25 cellular contexts compared by ENCODE assay signal in the genomic region with DNA sequence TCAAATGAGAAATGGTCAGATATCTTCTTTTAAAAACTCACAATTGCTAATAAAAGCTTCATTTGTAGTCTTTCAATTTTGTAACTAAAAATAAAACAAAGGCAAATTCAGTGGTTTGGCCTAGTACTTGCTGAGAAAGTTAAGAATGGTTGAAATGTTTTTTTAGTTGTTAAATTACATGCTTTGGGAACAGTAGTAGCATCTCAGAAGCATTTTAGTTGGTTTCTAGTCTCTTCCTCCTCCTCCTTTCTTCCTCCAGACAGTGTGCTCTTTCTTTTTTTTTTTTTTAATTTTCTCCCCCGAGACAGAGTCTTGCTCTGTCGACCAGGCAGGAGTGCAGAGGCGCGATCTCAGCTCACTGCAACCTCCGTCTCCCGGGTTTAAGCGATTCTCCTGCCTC. TPM values are rescaled to one million over a fixed set of nuclear protein-coding genes. Genes with fewer than 3 reads are reported as not detected.
DNase-seq lines count a peak whose midpoint lies in the region; ATAC-seq and TF ChIP-seq lines count a peak whose summit lies in the region.
"Had no signal": no experiment of that assay in that cellular context is flagged by ENCODE, and none has a peak within 500 bp of the region (broad histone marks: within the 10 kb centered on the region; RNA-seq: fewer than 3 reads in every experiment).

No MANE protein-coding gene starts in this region.

- peak; percentile 63 for ATAC-seq in GM18498 (IDR thresholded peaks at IDR 0.05; ENCODE audit: unreplicated experiment)
- ATAC-seq in GM19395 (IDR thresholded peaks at IDR 0.05; ENCODE audit: unreplicated experiment), result peak; percentile 63
- peak; percentile 58 to 60 for ATAC-seq in naive B cell (ENCODE audit: low read depth in 2 of 2)
- no peak for ATAC-seq in foreskin keratinocyte
- ATAC-seq in activated T-cell treated with anti-CD3 and anti-CD28 coated beads, Interleukin-2, amount 50 U/mL, for 72 hours (replicated peaks in 1 of 2), result no peak
- ATAC-seq: activated CD4-positive, alpha-beta T cell treated with anti-CD3 and anti-CD28 coated beads for 36 hours; left lung; psoas muscle had no signal

- no peaks in the 10 kb centered on the region for H3K27me3 ChIP-seq in KMS-11 (ENCODE audit: insufficient read depth, low read depth)
- no peaks in the 10 kb centered on the region for H3K27me3 ChIP-seq in foreskin keratinocyte
- H3K27me3 ChIP-seq: left lung, suprapubic skin had no signal

- H3K79me2 ChIP-seq in KMS-11 (ENCODE audit: insufficient read depth, low read depth), result peaks cover 4% of the 10 kb centered on the region; the same call in 1 of the 2 replicates

- H3K4me3 ChIP-seq in KMS-11 (IDR thresholded peaks at IDR 0.05; ENCODE audit: insufficient read depth, low read depth, low read length), result no peak overlapping the region
- H3K4me3 ChIP-seq: left lung, psoas muscle, suprapubic skin had no signal

- peaks cover 30 to 59% (median 35%) of the 10 kb centered on the region in 3 donors for H3K4me1 Mint-ChIP-seq in naive B cell
- peaks cover 17% of the 10 kb centered on the region for H3K4me1 Mint-ChIP-seq in activated T-cell treated with anti-CD3 and anti-CD28 coated beads, Interleukin-2, amount 50 U/mL, for 72 hours (ENCODE audit: low read depth)
- H3K4me1 Mint-ChIP-seq: neural crest cell had no signal

- H3K9ac ChIP-seq in KMS-11, result no peak overlapping the region

- no peaks in the 10 kb centered on the region for H3K27me3 Mint-ChIP-seq in naive B cell
- H3K27me3 Mint-ChIP-seq in activated T-cell treated with anti-CD3 and anti-CD28 coated beads, Interleukin-2, amount 50 U/mL, for 72 hours (ENCODE audit: low read depth), result no peaks in the 10 kb centered on the region
- H3K27me3 Mint-ChIP-seq: activated CD4-positive, alpha-beta T cell treated with anti-CD3 and anti-CD28 coated beads for 36 hours; activated T-cell treated with anti-CD3 and anti-CD28 coated beads, Interleukin-2, amount 50 U/mL, for 24 hours; CD4-positive, alpha-beta memory T cell had no signal

- H3K36me3 Mint-ChIP-seq in naive B cell, result peaks cover 0 to 9% of the 10 kb centered on the region in 2 donors
- H3K36me3 Mint-ChIP-seq in activated T-cell treated with anti-CD3 and anti-CD28 coated beads, Interleukin-2, amount 50 U/mL, for 72 hours (ENCODE audit: insufficient read depth in 2 of 2), result peaks cover 1 to 3% of the 10 kb centered on the region in 2 donors

- H3K4me3 Mint-ChIP-seq in naive B cell, result peak overlapping the region in 7 of 8 donors; percentile 64 to 88 (median 83)
- H3K4me3 Mint-ChIP-seq in activated T-cell treated with anti-CD3 and anti-CD28 coated beads, Interleukin-2, amount 50 U/mL, for 72 hours, result no peak overlapping the region
- H3K4me3 Mint-ChIP-seq: activated CD4-positive, alpha-beta T cell treated with anti-CD3 and anti-CD28 coated beads for 36 hours; activated T-cell treated with anti-CD3 and anti-CD28 coated beads, Interleukin-2, amount 50 U/mL, for 24 hours; CD4-positive, alpha-beta memory T cell; neural crest cell had no signal

- H4K20me1 ChIP-seq in KMS-11 (ENCODE audit: insufficient read depth), result no peaks in the 10 kb centered on the region

- H3K4me1 ChIP-seq in KMS-11 (ENCODE audit: low read depth, poor library complexity, severe bottlenecking) (peaks cover 8% of the 10 kb centered on the region), foreskin keratinocyte (peaks cover 9% of the 10 kb centered on the region)

- H3K4me2 ChIP-seq in KMS-11, result peak overlapping the region; percentile 18; the same call in 1 of the 2 replicates

- peaks cover 0 to 2% (median 0%) of the 10 kb centered on the region in 7 donors for H3K9me3 Mint-ChIP-seq in naive B cell
- H3K9me3 Mint-ChIP-seq in activated T-cell treated with anti-CD3 and anti-CD28 coated beads, Interleukin-2, amount 50 U/mL, for 72 hours, result no peaks in the 10 kb centered on the region
- H3K9me3 Mint-ChIP-seq: activated T-cell treated with anti-CD3 and anti-CD28 coated beads, Interleukin-2, amount 50 U/mL, for 24 hours; neural crest cell had no signal

- peak; percentile 9 for DNase-seq in naive B cell
- no peak for DNase-seq in foreskin keratinocyte
- DNase-seq in HuH-7 (ENCODE audit: low spot score), result no peak
- DNase-seq in activated T-cell treated with anti-CD3 and anti-CD28 coated beads, Interleukin-2, amount 50 U/mL, for 72 hours, result no peak
- DNase-seq: activated CD4-positive, alpha-beta T cell treated with anti-CD3 and anti-CD28 coated beads for 36 hours; activated CD8-positive, alpha-beta memory T cell treated with anti-CD3 and anti-CD28 coated beads for 24 hours; activated naive CD4-positive, alpha-beta T cell treated with anti-CD3 and anti-CD28 coated beads, Interleukin-2, amount 50 U/mL, for 16 hours; activated T-cell treated with anti-CD3 and anti-CD28 coated beads, Interleukin-2, amount 50 U/mL, for 24 hours; caudate nucleus; CD4-positive, alpha-beta memory T cell; dermis blood vessel endothelial cell; DMS153; GDM1; HCEC 1CT; KG1; left lung; NCI-H1930; NCI-H2227 treated with DMSO at 0.1 percent for 48 hours; psoas muscle; stimulated activated CD4-positive, alpha-beta T cell treated with anti-CD3 and anti-CD28 coated beads, Interleukin-1b, Interleukin-23, amount 100 ng/mL, for 48 hours had no signal

- H2AFZ ChIP-seq in KMS-11 (ENCODE audit: low read depth), result no peak overlapping the region

- H3K36me3 ChIP-seq in KMS-11 (ENCODE audit: insufficient read depth), result no peaks in the 10 kb centered on the region
- H3K36me3 ChIP-seq: left lung, suprapubic skin had no signal

- no peak for TF ChIP-seq CTCF in KMS-11 (conservative IDR thresholded peaks at IDR 0.05; ENCODE audit: low read depth, low read length)
- no peak for TF ChIP-seq CTCF in foreskin keratinocyte (conservative IDR thresholded peaks at IDR 0.05)

- H3K27ac Mint-ChIP-seq in naive B cell, result peak overlapping the region; percentile 34 to 94 (median 80)
- no peak overlapping the region for H3K27ac Mint-ChIP-seq in activated T-cell treated with anti-CD3 and anti-CD28 coated beads, Interleukin-2, amount 50 U/mL, for 72 hours
- H3K27ac Mint-ChIP-seq: activated CD4-positive, alpha-beta T cell treated with anti-CD3 and anti-CD28 coated beads for 36 hours; activated T-cell treated with anti-CD3 and anti-CD28 coated beads, Interleukin-2, amount 50 U/mL, for 24 hours had no signal

- no peak overlapping the region for H3K27ac ChIP-seq in KMS-11
- no peak overlapping the region for H3K27ac ChIP-seq in foreskin keratinocyte
- H3K27ac ChIP-seq: left lung, psoas muscle, suprapubic skin had no signal

RNA-seq across cellular contexts. Expression of a gene that starts 9.8 kb away (rescaled TPM):
- polyA plus RNA-seq in naive B cell (ENCODE audit: low read depth in 6 of 6), result 100 to 1,000 TPM in 1 of 6 donors, 10 to 100 TPM in 5; 39.8 to 131 (median 61.4) TPM
- total RNA-seq in foreskin keratinocyte, result 11.7 and 12.5 TPM in 2 replicates
- polyA plus RNA-seq in foreskin keratinocyte, result 2.8 and 3.2 TPM in 2 replicates
- total RNA-seq in activated T-cell treated with anti-CD3 and anti-CD28 coated beads, Interleukin-2, amount 50 U/mL, for 72 hours, result 10 to 100 TPM; 20.8 to 22.1 TPM

RNA-seq across cellular contexts. Expression of a gene that starts 10.1 kb away (rescaled TPM):
- polyA plus RNA-seq in naive B cell (ENCODE audit: low read depth in 6 of 6), result 100 to 1,000 TPM in 4 of 6 donors, 10 to 100 TPM in 2; 84.8 to 200 (median 124) TPM
- total RNA-seq in foreskin keratinocyte, result 19.0 and 19.7 TPM in 2 replicates
- polyA plus RNA-seq in foreskin keratinocyte, result 11.8 and 15.4 TPM in 2 replicates
- 10 to 100 TPM; 26.7 to 30.4 TPM for total RNA-seq in activated T-cell treated with anti-CD3 and anti-CD28 coated beads, Interleukin-2, amount 50 U/mL, for 72 hours

Comparison
In these comparisons a context has a peak if more than half of its experiments do, and no peak if none do; other contexts are left out.
1. ATAC-seq: peak in GM18498 (single experiment), GM19395 (single experiment) and naive B cell (2 of 2); none in foreskin keratinocyte (single experiment) and activated T-cell treated with anti-CD3 and anti-CD28 coated beads, Interleukin-2, amount 50 U/mL, for 72 hours (0 of 2).
2. H3K4me3 Mint-ChIP-seq: peak in naive B cell (7 of 8); none in activated T-cell treated with anti-CD3 and anti-CD28 coated beads, Interleukin-2, amount 50 U/mL, for 72 hours (0 of 2).